8 cellular contexts compared by ENCODE assay signal in the genomic region with DNA sequence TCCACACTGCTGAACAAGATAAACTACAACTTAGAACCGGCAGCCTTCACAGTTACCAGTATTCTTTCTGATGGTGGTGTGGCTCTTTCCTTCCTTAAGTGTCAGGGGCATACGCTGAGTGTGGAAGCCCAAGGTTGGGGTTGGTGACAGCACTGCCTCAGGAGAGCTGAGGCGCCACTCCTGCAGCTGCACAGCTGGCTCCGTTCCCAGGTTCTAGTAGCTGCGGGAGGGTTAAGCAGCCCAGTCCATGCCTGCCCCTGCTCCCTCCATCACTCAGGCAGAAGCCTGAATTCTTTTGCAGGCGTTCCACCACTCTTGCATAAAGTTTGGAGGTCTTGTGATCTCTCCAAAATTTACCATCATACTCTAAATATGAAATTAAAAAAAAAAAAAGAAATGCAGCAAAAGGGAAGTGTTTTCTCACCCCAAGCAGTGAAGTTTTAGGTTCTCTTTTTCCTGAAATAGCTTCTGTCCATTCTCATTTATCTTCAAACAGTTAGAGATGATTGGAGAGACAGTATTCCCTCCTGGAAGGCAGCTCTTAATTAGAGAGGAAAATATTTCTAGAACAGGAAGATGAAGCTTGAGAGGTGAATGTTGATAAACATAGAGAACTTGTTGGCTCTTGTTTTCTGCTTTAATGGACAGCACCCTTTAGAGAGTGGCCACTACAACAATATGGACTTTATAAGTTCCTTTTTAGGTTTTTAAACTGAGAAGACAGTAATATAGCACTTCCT.
A peak's percentile ranks its signal among the peaks of the same experiment; 100 is the strongest.
DNase-seq lines count a peak whose midpoint lies in the region; ATAC-seq and TF ChIP-seq lines count a peak whose summit lies in the region.

No MANE protein-coding gene starts in this region.

- no peak for TF ChIP-seq CTCF in HFF-Myc (IDR thresholded peaks at IDR 0.05; ENCODE audit: low read depth, low read length, missing control alignments)

- peak overlapping the region; percentile 38 for H3K4me3 ChIP-seq in HFF-Myc (replicated peaks; ENCODE audit: low read depth, low read length)

- ATAC-seq in HG03039 (IDR thresholded peaks at IDR 0.05; ENCODE audit: unreplicated experiment), result no peak

- DNase-seq in AG20443 (ENCODE audit: low spot score) (peak; percentile 64), HFF-Myc (ENCODE audit: extremely low read depth, low read depth) (peak; percentile 27), NCI-H2196 treated with DMSO at 0.1 percent for 48 hours (lab: John Stamatoyannopoulos, UW; ENCODE audit: unreplicated experiment) (peak; percentile 61), amniotic epithelial cell (ENCODE audit: low read depth) (peak; percentile 62), hepatic stellate cell (ENCODE audit: low spot score) (peak; percentile 44), renal cortical epithelial cell (ENCODE audit: low read depth) (peak; percentile 59), T-helper 2 cell (no peak)

Comparison
In these comparisons a context has a peak if more than half of its experiments do, and no peak if none do; other contexts are left out.
1. DNase-seq: peak in AG20443 (single experiment), HFF-Myc (single experiment), NCI-H2196 treated with DMSO at 0.1 percent for 48 hours (single experiment), amniotic epithelial cell (single experiment), hepatic stellate cell (single experiment) and renal cortical epithelial cell (single experiment); none in T-helper 2 cell (0 of 5).